Comparison of ENCODE assay signal across 24 cellular contexts in genomic region chrX:130758072-130758471, GRCh38.
"Had no signal": no experiment of that assay in that cellular context is flagged by ENCODE, and none has a peak within 500 bp of the region (broad histone marks: within the 10 kb centered on the region; RNA-seq: fewer than 3 reads in every experiment).

No MANE protein-coding gene starts in this region.

- ATAC-seq: gastroesophageal sphincter; left lobe of liver; naive thymus-derived CD4-positive, alpha-beta T cell; right lobe of liver; stimulated activated naive CD8-positive, alpha-beta T cell treated with anti-CD3 and anti-CD28 coated beads, Interleukin-15, amount 100 ng/mL, for 72 hours; upper lobe of right lung had no signal

- H3K27ac ChIP-seq: epithelial cell of prostate, esophagus muscularis mucosa, gastroesophageal sphincter, parathyroid adenoma, prostate gland, right lobe of liver, spleen, testis, tibial nerve, upper lobe of right lung, vagina had no signal

- DNase-seq: effector memory CD4-positive, alpha-beta T cell; glutamatergic neuron; islet precursor cell; mammary epithelial cell; naive thymus-derived CD4-positive, alpha-beta T cell; nephron progenitor cell; retina; right lobe of liver; spleen; stimulated activated CD4-positive, alpha-beta T cell treated with anti-CD3 and anti-CD28 coated beads, Interleukin-15, amount 100 ng/mL, for 24 hours; stimulated activated CD4-positive, alpha-beta T cell treated with anti-CD3 and anti-CD28 coated beads, Interleukin-1b, Interleukin-23, amount 100 ng/mL, for 48 hours; stimulated activated CD4-positive, alpha-beta T cell treated with anti-CD3 and anti-CD28 coated beads, Interleukin-4, amount 100 ng/mL, for 24 hours; stimulated activated naive B cell treated with anti-CD40 and anti-IgM and Interleukin-4, amounts not matched to agents 10 μg/mL and 1 μg/mL and 100 μg/mL, for 72 hours; stimulated activated naive CD8-positive, alpha-beta T cell treated with anti-CD3 and anti-CD28 coated beads, Interleukin-15, amount 100 ng/mL, for 72 hours; testis; upper lobe of right lung had no signal

- H3K9ac ChIP-seq: parathyroid adenoma had no signal

- H3K4me3 ChIP-seq: esophagus muscularis mucosa, gastroesophageal sphincter, prostate gland, right lobe of liver, spleen, testis, tibial nerve, upper lobe of right lung, vagina had no signal

- H3K27ac Mint-ChIP-seq: naive thymus-derived CD4-positive, alpha-beta T cell; nephron progenitor cell; stimulated activated naive B cell treated with anti-CD40 and anti-IgM and Interleukin-4, amounts not matched to agents 10 μg/mL and 1 μg/mL and 100 μg/mL, for 72 hours; stimulated activated naive CD8-positive, alpha-beta T cell treated with anti-CD3 and anti-CD28 coated beads, Interleukin-15, amount 100 ng/mL, for 72 hours had no signal

- H3K27me3 Mint-ChIP-seq: naive thymus-derived CD4-positive, alpha-beta T cell; stimulated activated naive B cell treated with anti-CD40 and anti-IgM and Interleukin-4, amounts not matched to agents 10 μg/mL and 1 μg/mL and 100 μg/mL, for 72 hours; stimulated activated naive CD8-positive, alpha-beta T cell treated with anti-CD3 and anti-CD28 coated beads, Interleukin-15, amount 100 ng/mL, for 72 hours had no signal

- H3K27me3 ChIP-seq: esophagus muscularis mucosa, gastroesophageal sphincter, right lobe of liver, spleen, testis, tibial nerve, upper lobe of right lung, vagina had no signal

- H3K36me3 Mint-ChIP-seq: stimulated activated naive B cell treated with anti-CD40 and anti-IgM and Interleukin-4, amounts not matched to agents 10 μg/mL and 1 μg/mL and 100 μg/mL, for 72 hours had no signal

- H3K4me1 ChIP-seq: esophagus muscularis mucosa, gastroesophageal sphincter, parathyroid adenoma, prostate gland, right lobe of liver, spleen, testis, tibial nerve, upper lobe of right lung, vagina had no signal

- H3K4me1 Mint-ChIP-seq: naive thymus-derived CD4-positive, alpha-beta T cell; nephron progenitor cell; stimulated activated naive CD8-positive, alpha-beta T cell treated with anti-CD3 and anti-CD28 coated beads, Interleukin-15, amount 100 ng/mL, for 72 hours had no signal

- H3K36me3 ChIP-seq: esophagus muscularis mucosa, gastroesophageal sphincter, prostate gland, right lobe of liver, spleen, tibial nerve, upper lobe of right lung, vagina had no signal

- H3K9me3 Mint-ChIP-seq: stimulated activated naive B cell treated with anti-CD40 and anti-IgM and Interleukin-4, amounts not matched to agents 10 μg/mL and 1 μg/mL and 100 μg/mL, for 72 hours; stimulated activated naive CD8-positive, alpha-beta T cell treated with anti-CD3 and anti-CD28 coated beads, Interleukin-15, amount 100 ng/mL, for 72 hours had no signal

- H3K9me3 ChIP-seq: gastroesophageal sphincter, prostate gland, right lobe of liver, testis, tibial nerve, upper lobe of right lung, vagina had no signal

- H3K4me3 Mint-ChIP-seq: naive thymus-derived CD4-positive, alpha-beta T cell; nephron progenitor cell; stimulated activated naive B cell treated with anti-CD40 and anti-IgM and Interleukin-4, amounts not matched to agents 10 μg/mL and 1 μg/mL and 100 μg/mL, for 72 hours; stimulated activated naive CD8-positive, alpha-beta T cell treated with anti-CD3 and anti-CD28 coated beads, Interleukin-15, amount 100 ng/mL, for 72 hours had no signal

- H2AFZ ChIP-seq: parathyroid adenoma had no signal

- H3K79me2 ChIP-seq: parathyroid adenoma had no signal
